In the genomic region with DNA sequence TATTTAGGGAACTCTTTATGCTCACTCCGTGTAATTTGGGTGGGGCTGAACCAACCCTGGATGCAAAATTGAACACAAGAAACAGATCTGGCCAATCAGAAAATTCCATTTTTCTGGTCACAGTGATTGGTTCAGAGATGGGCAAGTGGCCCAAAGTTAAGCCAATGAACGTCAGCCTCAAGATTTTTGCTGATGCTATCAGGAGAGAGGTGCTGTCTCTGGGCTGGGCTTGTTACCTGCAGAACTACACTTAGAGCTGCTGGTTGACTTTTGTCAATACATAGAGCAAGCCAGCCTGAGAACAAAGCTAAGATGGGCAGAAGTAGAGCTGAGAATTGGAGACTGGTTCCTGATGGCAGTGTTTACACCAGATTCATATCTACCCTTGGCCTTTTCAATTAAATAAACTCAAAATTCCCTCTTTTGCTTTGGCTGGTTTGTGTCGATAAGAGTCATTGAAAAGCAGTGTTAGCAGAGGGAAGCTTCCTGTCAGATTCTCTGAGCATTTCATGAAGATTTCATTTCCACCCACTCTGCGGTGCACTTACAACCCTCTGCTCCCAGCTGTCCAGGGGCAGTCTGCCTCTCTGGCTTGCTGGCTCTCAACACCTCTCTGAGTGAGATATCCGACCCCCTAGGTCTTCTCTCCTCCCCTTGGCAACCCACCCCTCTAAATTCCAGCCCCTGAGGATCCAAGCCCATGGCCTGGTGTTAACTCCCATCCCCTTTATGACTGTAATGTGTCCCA, we compare ENCODE assay signal across 2 cellular contexts.
TF ChIP-seq lines count a peak whose summit lies in the region.

No MANE protein-coding gene starts in this region.

TF ChIP-seq in A549, 52 proteins besides CTCF, POLR2A, EP300 and RAD21 (continued from another document):
- TF ChIP-seq, protein P1, sequence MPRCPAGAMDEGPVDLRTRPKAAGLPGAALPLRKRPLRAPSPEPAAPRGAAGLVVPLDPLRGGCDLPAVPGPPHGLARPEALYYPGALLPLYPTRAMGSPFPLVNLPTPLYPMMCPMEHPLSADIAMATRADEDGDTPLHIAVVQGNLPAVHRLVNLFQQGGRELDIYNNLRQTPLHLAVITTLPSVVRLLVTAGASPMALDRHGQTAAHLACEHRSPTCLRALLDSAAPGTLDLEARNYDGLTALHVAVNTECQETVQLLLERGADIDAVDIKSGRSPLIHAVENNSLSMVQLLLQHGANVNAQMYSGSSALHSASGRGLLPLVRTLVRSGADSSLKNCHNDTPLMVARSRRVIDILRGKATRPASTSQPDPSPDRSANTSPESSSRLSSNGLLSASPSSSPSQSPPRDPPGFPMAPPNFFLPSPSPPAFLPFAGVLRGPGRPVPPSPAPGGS (IDR thresholded peaks at IDR 0.05), result no peak
- TF ChIP-seq, protein P2, sequence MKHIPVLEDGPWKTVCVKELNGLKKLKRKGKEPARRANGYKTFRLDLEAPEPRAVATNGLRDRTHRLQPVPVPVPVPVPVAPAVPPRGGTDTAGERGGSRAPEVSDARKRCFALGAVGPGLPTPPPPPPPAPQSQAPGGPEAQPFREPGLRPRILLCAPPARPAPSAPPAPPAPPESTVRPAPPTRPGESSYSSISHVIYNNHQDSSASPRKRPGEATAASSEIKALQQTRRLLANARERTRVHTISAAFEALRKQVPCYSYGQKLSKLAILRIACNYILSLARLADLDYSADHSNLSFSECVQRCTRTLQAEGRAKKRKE (CRISPR knock-in tag; IDR thresholded peaks at IDR 0.05; ENCODE audit: low read depth), result no peak
- no peak for TF ChIP-seq USF2 (IDR thresholded peaks at IDR 0.05)

TF ChIP-seq in GM23338, 12 proteins besides CTCF, POLR2A, EP300 and RAD21 (continued from another document):
- TF ChIP-seq ETS1 (IDR thresholded peaks at IDR 0.05) (no peak), STAT1 (IDR thresholded peaks at IDR 0.05; ENCODE audit: unreplicated experiment) (no peak), EZH2phosphoT487 (IDR thresholded peaks at IDR 0.05; ENCODE audit: unreplicated experiment) (no peak), ZNF331 (CRISPR knock-in tag; IDR thresholded peaks at IDR 0.05; ENCODE audit: low read depth) (no peak), NANOG (IDR thresholded peaks at IDR 0.05; ENCODE audit: borderline replicate concordance) (no peak), ZNF462 (CRISPR knock-in tag; IDR thresholded peaks at IDR 0.05) (no peak), ZNF114 (CRISPR knock-in tag; IDR thresholded peaks at IDR 0.05) (no peak), JUNB (IDR thresholded peaks at IDR 0.05; ENCODE audit: unreplicated experiment) (no peak)
